Comparison of ENCODE assay signal across 25 cellular contexts in genomic region chr6:131773284-131773950, GRCh38. TPM values are rescaled to one million over a fixed set of nuclear protein-coding genes. Genes with fewer than 3 reads are reported as not detected.
"Had no signal": no experiment of that assay in that cellular context is flagged by ENCODE, and none has a peak within 500 bp of the region (broad histone marks: within the 10 kb centered on the region; RNA-seq: fewer than 3 reads in every experiment).

No MANE protein-coding gene starts in this region.

- H3K4me1 Mint-ChIP-seq: activated CD4-positive, alpha-beta T cell treated with anti-CD3 and anti-CD28 coated beads for 36 hours; activated naive CD8-positive, alpha-beta T cell treated with anti-CD3 and anti-CD28 coated beads for 36 hours; brain; neural progenitor cell; stimulated activated memory B cell treated with anti-CD40 and anti-IgM and Interleukin-4, amounts not matched to agents 10 μg/mL and 1 μg/mL and 100 μg/mL, for 72 hours had no signal

- H3K9ac ChIP-seq: neural progenitor cell, SK-N-SH had no signal

- H3K36me3 Mint-ChIP-seq: activated CD4-positive, alpha-beta memory T cell treated with anti-CD3 and anti-CD28 coated beads for 36 hours; activated naive CD8-positive, alpha-beta T cell treated with anti-CD3 and anti-CD28 coated beads for 36 hours; brain; naive B cell; neural progenitor cell had no signal

- H3K4me1 ChIP-seq: neural progenitor cell, psoas muscle, sigmoid colon, spleen had no signal

- H3K4me3 Mint-ChIP-seq: activated CD4-positive, alpha-beta memory T cell treated with anti-CD3 and anti-CD28 coated beads for 36 hours; activated CD4-positive, alpha-beta T cell treated with anti-CD3 and anti-CD28 coated beads for 36 hours; activated naive CD8-positive, alpha-beta T cell treated with anti-CD3 and anti-CD28 coated beads for 36 hours; activated T-helper 1 cell treated with anti-CD3 and anti-CD28 coated beads, Interleukin-12 subunit alpha, Interleukin-12 subunit beta, Interleukin-2, Interleukin-4 antibody, amounts not matched to agents 30 ng/mL and 10 ng/mL and 1 ng/mL, durations not matched to agents 14 hours and 24 hours and 36 hours; brain; naive B cell; neural progenitor cell; stimulated activated memory B cell treated with anti-CD40 and anti-IgM and Interleukin-4, amounts not matched to agents 10 μg/mL and 1 μg/mL and 100 μg/mL, for 72 hours; T-helper 2 cell treated with Interferon-gamma antibody and Interleukin-4, amounts not matched to agents 5 μg/mL and 100 μg/mL, for 36 hours had no signal

- ATAC-seq: activated CD4-positive, alpha-beta T cell treated with anti-CD3 and anti-CD28 coated beads for 36 hours; esophagus mucosa; mucosa of descending colon; psoas muscle; stimulated activated memory B cell treated with anti-CD40 and anti-IgM and Interleukin-4, amounts not matched to agents 10 μg/mL and 1 μg/mL and 100 μg/mL, for 72 hours had no signal

- H3K27me3 ChIP-seq: neural progenitor cell, sigmoid colon, spleen, testis had no signal

- H3K9me3 ChIP-seq: mucosa of descending colon, psoas muscle, sigmoid colon, SK-N-SH, spleen, testis had no signal

- H3K9me3 Mint-ChIP-seq: activated CD4-positive, alpha-beta memory T cell treated with anti-CD3 and anti-CD28 coated beads for 36 hours; activated naive CD8-positive, alpha-beta T cell treated with anti-CD3 and anti-CD28 coated beads for 36 hours; activated T-helper 1 cell treated with anti-CD3 and anti-CD28 coated beads, Interleukin-12 subunit alpha, Interleukin-12 subunit beta, Interleukin-2, Interleukin-4 antibody, amounts not matched to agents 30 ng/mL and 10 ng/mL and 1 ng/mL, durations not matched to agents 14 hours and 24 hours and 36 hours; brain; neural progenitor cell; stimulated activated memory B cell treated with anti-CD40 and anti-IgM and Interleukin-4, amounts not matched to agents 10 μg/mL and 1 μg/mL and 100 μg/mL, for 72 hours; T-helper 2 cell treated with Interferon-gamma antibody and Interleukin-4, amounts not matched to agents 5 μg/mL and 100 μg/mL, for 36 hours had no signal

- H3K27ac ChIP-seq: neural progenitor cell, psoas muscle, sigmoid colon, spleen had no signal

- DNase-seq: activated CD4-positive, alpha-beta memory T cell treated with anti-CD3 and anti-CD28 coated beads for 36 hours; activated CD4-positive, alpha-beta T cell treated with anti-CD3 and anti-CD28 coated beads for 36 hours; activated naive CD4-positive, alpha-beta T cell; activated naive CD8-positive, alpha-beta T cell treated with anti-CD3 and anti-CD28 coated beads for 36 hours; activated T-cell treated with anti-CD3 and anti-CD28 coated beads for 4 hours; amniotic stem cell; central memory CD4-positive, alpha-beta T cell; cortex of kidney; effector CD4-positive, alpha-beta T cell; foreskin fibroblast; mesenchymal stem cell; mucosa of descending colon; naive B cell; psoas muscle; sigmoid colon; SK-N-SH; spleen; stimulated activated CD4-positive, alpha-beta T cell treated with anti-CD3 and anti-CD28 coated beads, Interleukin-4, amount 100 ng/mL, for 4 hours; testis had no signal

- H3K27ac Mint-ChIP-seq: activated CD4-positive, alpha-beta memory T cell treated with anti-CD3 and anti-CD28 coated beads for 36 hours; activated CD4-positive, alpha-beta T cell treated with anti-CD3 and anti-CD28 coated beads for 36 hours; activated naive CD8-positive, alpha-beta T cell treated with anti-CD3 and anti-CD28 coated beads for 36 hours; activated T-helper 1 cell treated with anti-CD3 and anti-CD28 coated beads, Interleukin-12 subunit alpha, Interleukin-12 subunit beta, Interleukin-2, Interleukin-4 antibody, amounts not matched to agents 30 ng/mL and 10 ng/mL and 1 ng/mL, durations not matched to agents 14 hours and 24 hours and 36 hours; brain; naive B cell; neural progenitor cell; stimulated activated memory B cell treated with anti-CD40 and anti-IgM and Interleukin-4, amounts not matched to agents 10 μg/mL and 1 μg/mL and 100 μg/mL, for 72 hours; T-helper 2 cell treated with Interferon-gamma antibody and Interleukin-4, amounts not matched to agents 5 μg/mL and 100 μg/mL, for 36 hours had no signal

- H3K4me3 ChIP-seq: mucosa of descending colon, neural progenitor cell, psoas muscle, sigmoid colon, spleen, testis had no signal

- H3K36me3 ChIP-seq: neural progenitor cell, sigmoid colon, spleen had no signal

RNA-seq across cellular contexts. Expression of gene ENPP1, which starts 34.4 kb away (rescaled TPM):
- polyA plus RNA-seq: SK-N-SH had no signal
